In genomic region chr6:70672549-70672948, GRCh38 we compare ENCODE assay signal across 25 cellular contexts. TPM values are rescaled to one million over a fixed set of nuclear protein-coding genes. Genes with fewer than 3 reads are reported as not detected.
DNase-seq lines count a peak whose midpoint lies in the region; ATAC-seq, FAIRE-seq and TF ChIP-seq lines count a peak whose summit lies in the region.
"Had no signal": no experiment of that assay in that cellular context is flagged by ENCODE, and none has a peak within 500 bp of the region (broad histone marks: within the 10 kb centered on the region; RNA-seq: fewer than 3 reads in every experiment).

No MANE protein-coding gene starts in this region.

- no peak overlapping the region for H2BK120ac ChIP-seq in H1 (replicated peaks; ENCODE audit: low read depth, low read length)

- H2BK15ac ChIP-seq in H1 (ENCODE audit: low read length), result no peak overlapping the region

- H3K4me1 ChIP-seq in right cardiac atrium (ENCODE audit: control insufficient read depth, insufficient read depth, low read length) (peaks cover 5% of the 10 kb centered on the region), Panc1 (ENCODE audit: control insufficient read depth, insufficient read depth, low read length) (peaks cover 29% of the 10 kb centered on the region), H1 (replicated peaks in 1 of 4; ENCODE audit: control insufficient read depth in 3 of 4, insufficient read depth in 4 of 4, low read length in 3 of 4) (peaks cover 0 to 5% (median 2%) of the 10 kb centered on the region in 4 experiments; a peak in 2 of 7 replicates)

- H2AFZ ChIP-seq in H1 (ENCODE audit: low read length), result no peak overlapping the region
- H2AFZ ChIP-seq: hepatocyte had no signal

- peaks cover 0 to 75% of the 10 kb centered on the region in 2 experiments; a peak in 2 of 4 replicates for H3K79me2 ChIP-seq in H1 (ENCODE audit: control insufficient read depth in 1 of 2, insufficient read depth in 2 of 2, low read length in 2 of 2)

- DNase-seq in right cardiac atrium (no peak), Right ventricle myocardium superior (no peak), Panc1 (ENCODE audit: low read depth, low spot score) (no peak), H1 (ENCODE audit: low read depth in 1 of 2, low spot score in 2 of 2) (no peak), NCI-H1930 (lab: John Stamatoyannopoulos, UW) (no peak), inferior parietal cortex (ENCODE audit: extremely low spot score) (no peak)
- DNase-seq: activated CD4-positive, alpha-beta T cell treated with anti-CD3 and anti-CD28 coated beads for 1 hour; activated naive CD4-positive, alpha-beta T cell treated with Interleukin-2 at 50 U/mL for 16 hours; activated T-cell treated with anti-CD3 and anti-CD28 coated beads, Interleukin-2, amount 50 U/mL, for 24 hours; amniotic stem cell; cerebellar nuclear complex; DMS79 treated with DMSO at 0.1 percent for 48 hours; dorsolateral prefrontal cortex; GDM1; GOT3; NCI-H1092 treated with DMSO at 0.1 percent for 48 hours; NCI-H1694 treated with DMSO at 0.1 percent for 48 hours; NCI-H510A; stimulated activated naive B cell treated with anti-CD40 and anti-IgM and Interleukin-4, amounts not matched to agents 10 μg/mL and 1 μg/mL and 100 μg/mL, for 72 hours; upper lobe of left lung had no signal

- H3K9me3 ChIP-seq in right cardiac atrium (ENCODE audit: control insufficient read depth, low read length), result no peaks in the 10 kb centered on the region
- no peaks in the 10 kb centered on the region for H3K9me3 ChIP-seq in Panc1 (ENCODE audit: control insufficient read depth, insufficient read depth, low read depth, low read length)
- no peaks in the 10 kb centered on the region for H3K9me3 ChIP-seq in H1 (ENCODE audit: insufficient read depth in 2 of 2, low read depth in 1 of 2, low read length in 1 of 2)
- H3K9me3 ChIP-seq: BLaER1, upper lobe of left lung had no signal

- H3K23ac ChIP-seq in H1 (ENCODE audit: insufficient read length), result no peak overlapping the region

- no peak overlapping the region for H4K91ac ChIP-seq in H1 (replicated peaks; ENCODE audit: insufficient read length, low read length)

- H3K56ac ChIP-seq in H1 (replicated peaks; ENCODE audit: insufficient read length, low read depth, low read length), result no peak overlapping the region

- in situ Hi-C loops in Panc1 (cut with HindIII; ENCODE audit: low pct_unique_long_range_greater_than_20kb, low sequenced_read_pairs), result no loop called here

- 0 out of 2 replicates have a peak overlapping the region, but pooled peaks have one; percentile 72 for H2BK12ac ChIP-seq in H1 (ENCODE audit: low read depth, low read length)

- TF ChIP-seq RAD21 in H1 (IDR thresholded peaks at IDR 0.05 in 1 of 2, conservative IDR thresholded peaks at IDR 0.05 in 1 of 2; ENCODE audit: low read depth in 2 of 2, low read length in 2 of 2), result no peak

- H3K36me3 ChIP-seq in Panc1 (ENCODE audit: control insufficient read depth, insufficient read depth, low read length), result no peaks in the 10 kb centered on the region
- H3K36me3 ChIP-seq in H1 (ENCODE audit: control insufficient read depth in 2 of 4, insufficient read depth in 4 of 4, low read length in 3 of 4), result no peaks in the 10 kb centered on the region
- H3K36me3 ChIP-seq: upper lobe of left lung had no signal

- no peak for TF ChIP-seq EP300 in H1 (IDR thresholded peaks at IDR 0.05; ENCODE audit: borderline replicate concordance in 1 of 2, low read depth in 2 of 2, low read length in 2 of 2)

- no peak overlapping the region for H4K8ac ChIP-seq in H1 (ENCODE audit: extremely low read depth, insufficient read depth, low read length)

- no peak overlapping the region for H3K4me2 ChIP-seq in H1 (ENCODE audit: insufficient read depth in 1 of 2, low read depth in 2 of 2, low read length in 2 of 2)
- H3K4me2 ChIP-seq: BLaER1, hepatocyte had no signal

- no peak overlapping the region for H2BK5ac ChIP-seq in H1 (ENCODE audit: low read depth, low read length)

- no peak overlapping the region for H3K4ac ChIP-seq in H1 (replicated peaks; ENCODE audit: insufficient read length, low read depth, low read length)

- H3K27ac ChIP-seq in right cardiac atrium (ENCODE audit: low read length) (peak overlapping the region; percentile 3), Panc1 (ENCODE audit: low read length) (0 out of 2 replicates have a peak overlapping the region, but pooled peaks have one; percentile 9), H1 (ENCODE audit: low read depth, low read length) (no peak overlapping the region)
- H3K27ac ChIP-seq: BLaER1, dorsolateral prefrontal cortex, hepatocyte, SK-N-MC, upper lobe of left lung had no signal

- CTCF ChIA-PET in Panc1 (lab: Charles Lee), result no interaction called here
- CTCF ChIA-PET in H1 (lab: Charles Lee; ENCODE audit: partially characterized antibody), result interaction anchor here (0.9 to 2.3 kb wide), 4 partner anchors 14 to 211 kb away, joined by 3 to 17 read pairs (median 6); no protein-coding TSS in a partner anchor

- no peaks in the 10 kb centered on the region for H3K27me3 ChIP-seq in right cardiac atrium (ENCODE audit: control insufficient read depth, insufficient read depth)
- H3K27me3 ChIP-seq in Panc1 (ENCODE audit: control insufficient read depth, insufficient read depth, low read length), result no peaks in the 10 kb centered on the region
- H3K27me3 ChIP-seq in H1 (replicated peaks in 1 of 4; ENCODE audit: control insufficient read depth in 3 of 4, extremely low read depth in 1 of 4, insufficient read depth in 3 of 4, low read length in 3 of 4), result no peaks in the 10 kb centered on the region
- H3K27me3 ChIP-seq: BLaER1, dorsolateral prefrontal cortex, hepatocyte, upper lobe of left lung had no signal

- no peak overlapping the region for H3K18ac ChIP-seq in H1 (ENCODE audit: extremely low read depth, low read length)

- TF ChIP-seq CTCF in Panc1 (IDR thresholded peaks at IDR 0.05), result no peak
- no peak for TF ChIP-seq CTCF in H1 (IDR thresholded peaks at IDR 0.05; ENCODE audit: control extremely low read depth in 1 of 3, insufficient read depth in 1 of 3, low read depth in 1 of 3, low read length in 3 of 3)

- H3K14ac ChIP-seq in H1 (ENCODE audit: insufficient read length), result no peak overlapping the region

- peaks cover 6% of the 10 kb centered on the region; the same call in 1 of the 2 replicates for H3K79me1 ChIP-seq in H1 (ENCODE audit: low read depth, low read length)

- intact Hi-C loops in right cardiac atrium (cut with DNase I) (no loop called here), Right ventricle myocardium superior (cut with DNase I) (no loop called here), Panc1 (cut with micrococcal nuclease; ENCODE audit: unreplicated experiment) (loop anchor here (5.0 kb wide), 1 partner anchor 105 kb away; the partner anchor contains the start of gene SDHAF4)

- H3K4me3 ChIP-seq in right cardiac atrium (ENCODE audit: low read length) (no peak overlapping the region), Panc1 (ENCODE audit: low read depth in 2 of 2, low read length in 2 of 2) (no peak overlapping the region), H1 (ENCODE audit: extremely low read depth in 1 of 4, insufficient read depth in 2 of 4, low read depth in 3 of 4, low read length in 4 of 4) (no peak overlapping the region)
- H3K4me3 ChIP-seq: BLaER1, dorsolateral prefrontal cortex, hepatocyte, SK-N-MC, upper lobe of left lung had no signal

- WGBS in right cardiac atrium, result 52% methylated on average over 1 of the region's 1 CpG
- 81% methylated on average over 1 of the region's 1 CpG; no CpG with 5 or more reads in 1 of the 2 experiments for WGBS in H1 (ENCODE audit: extremely low coverage in 1 of 2, insufficient coverage in 1 of 2, insufficient read length in 1 of 2, insufficient replicate concordance in 2 of 2, low coverage in 1 of 2, low lambda C conversion rate in 2 of 2, missing lambda C conversion rate in 1 of 2), 2 experiments

- FAIRE-seq in H1 (lab: Jason Lieb, UNC), result no peak
- FAIRE-seq: frontal cortex had no signal

- ATAC-seq in right cardiac atrium (no peak), Right ventricle myocardium superior (ENCODE audit: poor library complexity) (no peak), Panc1 (no peak), GM21526 (IDR thresholded peaks at IDR 0.05; ENCODE audit: low FRiP score, unreplicated experiment) (no peak)
- ATAC-seq: stimulated activated naive B cell treated with anti-CD40 and anti-IgM and Interleukin-4, amounts not matched to agents 10 μg/mL and 1 μg/mL and 100 μg/mL, for 72 hours had no signal

- no peak for TF ChIP-seq POLR2A in H1 (IDR thresholded peaks at IDR 0.05; ENCODE audit: control extremely low read depth in 1 of 2, low read depth in 2 of 2, low read length in 2 of 2)

- POLR2A ChIA-PET in Panc1 (lab: Charles Lee), result interaction anchor here (0.6 kb wide), 1 partner anchor 283 kb away, joined by 3 read pairs; no protein-coding TSS in a partner anchor
- POLR2A ChIA-PET in H1 (lab: Charles Lee; ENCODE audit: partially characterized antibody), result no interaction called here

- H4K5ac ChIP-seq in H1 (ENCODE audit: insufficient read length, low read depth, low read length), result no peak overlapping the region

- no peak overlapping the region; the same call in 1 of the 2 replicates for H2AK5ac ChIP-seq in H1 (ENCODE audit: low read depth, low read length)

- peaks cover 2% of the 10 kb centered on the region for H3K23me2 ChIP-seq in H1 (ENCODE audit: low read depth, low read length)

- H4K20me1 ChIP-seq in H1 (replicated peaks in 1 of 2; ENCODE audit: control insufficient read depth in 1 of 2, insufficient read depth in 2 of 2, low read length in 2 of 2), result no peaks in the 10 kb centered on the region

- H3K9ac ChIP-seq in H1 (replicated peaks in 1 of 4; ENCODE audit: extremely low read depth in 1 of 4, low read depth in 3 of 4, low read length in 3 of 4), result no peak overlapping the region
- H3K9ac ChIP-seq: BLaER1 had no signal

- no peak overlapping the region for H2BK20ac ChIP-seq in H1 (ENCODE audit: low read length)

- BruUV-seq in Panc1 (replicated peaks; lab: Mats Ljungman, UMichigan), result no TSS peak

TF ChIP-seq in H1, 55 proteins besides CTCF, POLR2A, EP300 and RAD21 (continues in another document):
- TF ChIP-seq EZH2 (IDR thresholded peaks at IDR 0.05; ENCODE audit: low read depth, low read length, severe bottlenecking) (no peak), SUZ12 (IDR thresholded peaks at IDR 0.05; ENCODE audit: low read length) (no peak), CHD1 (IDR thresholded peaks at IDR 0.05; ENCODE audit: low read depth, low read length) (no peak)

RNA-seq across cellular contexts. Expression of gene SMAP1, which starts 4.9 kb away (rescaled TPM):
- total RNA-seq in right cardiac atrium (10 to 100 TPM; 27.5 to 36.0 (median 31.5) TPM), Right ventricle myocardium superior (27.7 TPM), Panc1 (2021; ENCODE audit: unreplicated experiment) (41.9 TPM)
- polyA plus RNA-seq in right cardiac atrium (16.2 TPM), H1 (2011; rRNA removed) (13.7 and 18.8 TPM in 2 replicates)
- polyA plus RNA-seq in Panc1 (2012; ENCODE audit: insufficient read length), result 30.1 TPM
- 31.8 and 32.4 TPM in 2 replicates for total RNA-seq in H1 (2021; fragmentation: NEBNext Ultra II Directional; extraction: Animal tissue kit (Norgen Biotek cat#: 25700))
- polyA plus RNA-seq in H1 (2011; cell fraction: cytosol; rRNA removed), result 17.8 TPM
- polyA plus RNA-seq in H1 (2011; cell fraction: nucleus; rRNA removed), result 25.1 TPM
- polyA plus RNA-seq in H1 (2012, experiment 1 of 2), result 21.2 to 31.0 TPM (median 24.7 TPM) in 4 replicates
- polyA plus RNA-seq in H1 (2012, experiment 2 of 2), result 6.7 TPM
- polyA plus RNA-seq in H1 (2013, experiment 1 of 2), result 31.3 TPM
- polyA plus RNA-seq in H1 (2013, experiment 2 of 2), result 32.2 TPM
- polyA minus RNA-seq in H1 (2011; rRNA and poly(A)+ RNA removed), result 39.3 and 40.1 TPM in 2 replicates
- polyA minus RNA-seq in H1 (2011; cell fraction: cytosol; rRNA and poly(A)+ RNA removed), result 20.6 TPM
- 33.4 TPM for polyA minus RNA-seq in H1 (2011; cell fraction: nucleus; rRNA and poly(A)+ RNA removed)
